ENCODE assay signal across 14 cellular contexts in the genomic region with DNA sequence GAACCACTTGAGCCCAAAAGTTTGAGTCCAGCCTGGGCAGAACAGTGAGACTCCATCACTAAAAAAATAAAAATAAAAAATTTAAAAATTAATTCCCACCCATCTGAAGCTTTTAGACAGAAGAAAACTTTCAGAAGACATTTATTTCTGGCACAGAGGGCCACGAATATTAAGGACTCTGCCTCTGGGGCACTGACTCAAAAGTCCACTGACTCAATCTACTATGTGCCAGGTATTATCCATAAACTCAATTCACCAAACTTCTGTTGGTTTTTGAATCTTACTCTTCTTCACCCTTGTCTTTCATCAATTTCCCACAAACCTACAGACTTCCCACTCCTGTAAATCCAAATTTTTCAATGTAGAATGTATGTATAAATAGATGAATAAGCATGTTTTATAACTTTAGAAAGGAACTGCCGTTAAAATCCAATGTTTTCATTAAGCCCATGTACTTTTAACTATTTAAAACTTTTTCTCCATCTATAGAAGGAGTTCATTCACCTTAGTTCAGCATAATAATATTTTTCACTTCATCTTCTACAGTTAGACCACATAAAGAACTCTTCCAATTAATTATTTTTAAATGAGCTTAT. TPM values are rescaled to one million over a fixed set of nuclear protein-coding genes. Genes with fewer than 3 reads are reported as not detected.
A peak's percentile ranks its signal among the peaks of the same experiment; 100 is the strongest.
DNase-seq lines count a peak whose midpoint lies in the region; ATAC-seq and TF ChIP-seq lines count a peak whose summit lies in the region.
"Had no signal": no experiment of that assay in that cellular context is flagged by ENCODE, and none has a peak within 500 bp of the region (broad histone marks: within the 10 kb centered on the region; RNA-seq: fewer than 3 reads in every experiment).

No MANE protein-coding gene starts in this region.

- peak overlapping the region; percentile 4 for H3K4me2 ChIP-seq in SU-DHL-6 (ENCODE audit: low read depth, low read length, poor library complexity, severe bottlenecking)

- H4K20me1 ChIP-seq in SU-DHL-6 (ENCODE audit: low read depth, low read length) = peaks cover 20% of the 10 kb centered on the region

- no peak overlapping the region for H3K27ac ChIP-seq in breast epithelium
- no peak overlapping the region for H3K27ac ChIP-seq in SU-DHL-6 (ENCODE audit: low read depth, low read length)
- no peak overlapping the region for H3K27ac ChIP-seq in CD4-positive, alpha-beta T cell (ENCODE audit: low read depth, low read length)

- H3F3A ChIP-seq in SU-DHL-6 (ENCODE audit: insufficient read depth) = 0 out of 2 replicates have a peak, but pooled peaks cover 7% of the 10 kb centered on the region

- H3K36me3 ChIP-seq in breast epithelium (no peaks in the 10 kb centered on the region), SU-DHL-6 (ENCODE audit: low read length) (peaks cover 2% of the 10 kb centered on the region; the same call in 1 of the 2 replicates)
- H3K36me3 ChIP-seq: HAP-1 had no signal

- H3K4me1 Mint-ChIP-seq in MCF 10A (ENCODE audit: insufficient read depth, unreplicated experiment) = peaks cover 10% of the 10 kb centered on the region
- peaks cover 14% of the 10 kb centered on the region for H3K4me1 Mint-ChIP-seq in CD4-positive, alpha-beta T cell (ENCODE audit: low read depth)
- peaks cover 6% of the 10 kb centered on the region for H3K4me1 Mint-ChIP-seq in stimulated activated memory B cell treated with anti-CD40 and anti-IgM and Interleukin-4, amounts not matched to agents 10 μg/mL and 1 μg/mL and 100 μg/mL, for 72 hours

- H3K9me3 ChIP-seq in breast epithelium (no peaks in the 10 kb centered on the region), SU-DHL-6 (ENCODE audit: insufficient read depth, low read length) (no peaks in the 10 kb centered on the region)
- H3K9me3 ChIP-seq in CD4-positive, alpha-beta T cell (ENCODE audit: control insufficient read depth, low read length) = no peaks in the 10 kb centered on the region
- H3K9me3 ChIP-seq: HAP-1 had no signal

- no peaks in the 10 kb centered on the region for H3K36me3 Mint-ChIP-seq in MCF 10A (ENCODE audit: insufficient read depth, unreplicated experiment)
- H3K36me3 Mint-ChIP-seq in CD4-positive, alpha-beta T cell (ENCODE audit: low read depth) = peaks cover 3% of the 10 kb centered on the region
- peaks cover 6% of the 10 kb centered on the region for H3K36me3 Mint-ChIP-seq in stimulated activated memory B cell treated with anti-CD40 and anti-IgM and Interleukin-4, amounts not matched to agents 10 μg/mL and 1 μg/mL and 100 μg/mL, for 72 hours

- no peak overlapping the region for H3K9ac ChIP-seq in SU-DHL-6 (ENCODE audit: low read length)

- BruUV-seq in MCF 10A (replicated peaks; lab: Mats Ljungman, UMichigan) = no TSS peak

- peak overlapping the region; percentile 16 for H3K27ac Mint-ChIP-seq in MCF 10A (ENCODE audit: low read depth, unreplicated experiment)
- no peak overlapping the region for H3K27ac Mint-ChIP-seq in CD4-positive, alpha-beta T cell
- no peak overlapping the region for H3K27ac Mint-ChIP-seq in stimulated activated memory B cell treated with anti-CD40 and anti-IgM and Interleukin-4, amounts not matched to agents 10 μg/mL and 1 μg/mL and 100 μg/mL, for 72 hours
- H3K27ac Mint-ChIP-seq: IgD-negative memory B cell had no signal

- no peaks in the 10 kb centered on the region for H3K27me3 Mint-ChIP-seq in MCF 10A (ENCODE audit: insufficient read depth, unreplicated experiment)
- no peaks in the 10 kb centered on the region for H3K27me3 Mint-ChIP-seq in CD4-positive, alpha-beta T cell
- no peaks in the 10 kb centered on the region for H3K27me3 Mint-ChIP-seq in stimulated activated memory B cell treated with anti-CD40 and anti-IgM and Interleukin-4, amounts not matched to agents 10 μg/mL and 1 μg/mL and 100 μg/mL, for 72 hours
- H3K27me3 Mint-ChIP-seq: IgD-negative memory B cell had no signal

- H3K79me2 ChIP-seq in SU-DHL-6 (ENCODE audit: insufficient read depth, low read length) = peaks cover 99% of the 10 kb centered on the region

- no peak overlapping the region for H3K4me3 ChIP-seq in breast epithelium
- no peak overlapping the region for H3K4me3 ChIP-seq in SU-DHL-6 (ENCODE audit: insufficient read depth, low read length, poor library complexity, severe bottlenecking)
- H3K4me3 ChIP-seq: HAP-1 had no signal

- no peak for TF ChIP-seq CTCF in MCF 10A (IDR thresholded peaks at IDR 0.05; ENCODE audit: unreplicated experiment)
- no peak for TF ChIP-seq CTCF in breast epithelium (IDR thresholded peaks at IDR 0.05)
- TF ChIP-seq CTCF in SU-DHL-6 (IDR thresholded peaks at IDR 0.05; ENCODE audit: insufficient read depth, low read length, poor library complexity, severe bottlenecking) = no peak
- TF ChIP-seq CTCF in CD4-positive, alpha-beta T cell (IDR thresholded peaks at IDR 0.05) = no peak

- H3K27me3 ChIP-seq in breast epithelium (no peaks in the 10 kb centered on the region), SU-DHL-6 (ENCODE audit: low read length) (no peaks in the 10 kb centered on the region)
- H3K27me3 ChIP-seq in CD4-positive, alpha-beta T cell (ENCODE audit: control insufficient read depth, insufficient read depth, low read length) = no peaks in the 10 kb centered on the region

- H3K9me2 ChIP-seq in SU-DHL-6 (replicated peaks; ENCODE audit: insufficient read depth, low read length) = no peaks in the 10 kb centered on the region

- H3K4me1 ChIP-seq in breast epithelium = no peaks in the 10 kb centered on the region

- DNase-seq in MCF 10A (ENCODE audit: unreplicated experiment) (peak; percentile 21), breast epithelium (ENCODE audit: low spot score in 2 of 2) (no peak)
- DNase-seq in CD4-positive, alpha-beta T cell = no peak
- DNase-seq: NCI-H1048, NCI-H1436 treated with DMSO at 0.1 percent for 48 hours, NCI-H2081 treated with DMSO at 0.1 percent for 48 hours, NCI-H510A treated with DMSO at 0.1 percent for 48 hours, NCI-H82 had no signal

- H3K4me3 Mint-ChIP-seq in MCF 10A (ENCODE audit: unreplicated experiment) = no peak overlapping the region
- no peak overlapping the region for H3K4me3 Mint-ChIP-seq in CD4-positive, alpha-beta T cell
- H3K4me3 Mint-ChIP-seq in stimulated activated memory B cell treated with anti-CD40 and anti-IgM and Interleukin-4, amounts not matched to agents 10 μg/mL and 1 μg/mL and 100 μg/mL, for 72 hours = no peak overlapping the region

- TF ChIP-seq POLR2A in breast epithelium (IDR thresholded peaks at IDR 0.05) = no peak

- no peak overlapping the region for H2AFZ ChIP-seq in SU-DHL-6 (ENCODE audit: low read depth, low read length, severe bottlenecking)

- intact Hi-C loops in MCF 10A (cut with micrococcal nuclease) (no loop called here), breast epithelium (cut with DNase I; ENCODE audit: low total_unique reads) (no loop called here)
- intact Hi-C loops in CD4-positive, alpha-beta T cell (cut with DNase I, micrococcal nuclease) = no loop called here

- CTCF ChIA-PET in MCF 10A (lab: Yijun Ruan, JAX) = interaction anchor here (0.9 to 3.3 kb wide), 2 partner anchors 107 to 127 kb away, joined by 3 to 16 read pairs; no protein-coding TSS in a partner anchor
- CTCF ChIA-PET in CD4-positive, alpha-beta T cell (lab: Charles Lee) = interaction anchor here (0.8 to 1.4 kb wide), 2 partner anchors 21 to 127 kb away, joined by 3 read pairs; no protein-coding TSS in a partner anchor

- POLR2A ChIA-PET in MCF 10A (lab: Yijun Ruan, JAX) = interaction anchor here (0.7 to 1.5 kb wide), 7 partner anchors 10 to 127 kb away, joined by 3 to 5 read pairs (median 3); no protein-coding TSS in a partner anchor
- POLR2A ChIA-PET in CD4-positive, alpha-beta T cell (lab: Charles Lee) = no interaction called here

- H3K9me3 Mint-ChIP-seq in MCF 10A (ENCODE audit: unreplicated experiment) = no peaks in the 10 kb centered on the region
- H3K9me3 Mint-ChIP-seq in CD4-positive, alpha-beta T cell = no peaks in the 10 kb centered on the region
- no peaks in the 10 kb centered on the region for H3K9me3 Mint-ChIP-seq in stimulated activated memory B cell treated with anti-CD40 and anti-IgM and Interleukin-4, amounts not matched to agents 10 μg/mL and 1 μg/mL and 100 μg/mL, for 72 hours
- H3K9me3 Mint-ChIP-seq: IgD-negative memory B cell had no signal

- peak; percentile 22 for ATAC-seq in HG03354 (IDR thresholded peaks at IDR 0.05; ENCODE audit: poor library complexity, severe bottlenecking, unreplicated experiment)
- ATAC-seq in CD4-positive, alpha-beta T cell (ENCODE audit: poor library complexity) = no peak
- no peak for ATAC-seq in stimulated activated memory B cell treated with anti-CD40 and anti-IgM and Interleukin-4, amounts not matched to agents 10 μg/mL and 1 μg/mL and 100 μg/mL, for 72 hours
- no peak for ATAC-seq in HG03460 (IDR thresholded peaks at IDR 0.05; ENCODE audit: unreplicated experiment)

RNA-seq across cellular contexts. Expression of a gene that starts 19.9 kb away (rescaled TPM):
- total RNA-seq in MCF 10A (2022) = 119 and 125 TPM in 2 replicates
- total RNA-seq in breast epithelium = 100 to 1,000 TPM; 132 to 170 (median 142) TPM
- total RNA-seq in CD4-positive, alpha-beta T cell = 10 to 100 TPM; 46.5 to 52.7 TPM
